ENCODE assay signal across 10 cellular contexts in genomic region chr2:21175895-21176646, GRCh38. TPM values are rescaled to one million over a fixed set of nuclear protein-coding genes. Genes with fewer than 3 reads are reported as not detected.
DNase-seq lines count a peak whose midpoint lies in the region; ATAC-seq and TF ChIP-seq lines count a peak whose summit lies in the region.
"Had no signal": no experiment of that assay in that cellular context is flagged by ENCODE, and none has a peak within 500 bp of the region (broad histone marks: within the 10 kb centered on the region; RNA-seq: fewer than 3 reads in every experiment).

No MANE protein-coding gene starts in this region.

- H4K91ac ChIP-seq in neuronal stem cell (ENCODE audit: low read depth, low read length, poor library complexity), result no peak overlapping the region

- H3K36me3 ChIP-seq in BJ (ENCODE audit: control insufficient read depth, insufficient read depth, low read length), result no peaks in the 10 kb centered on the region
- no peaks in the 10 kb centered on the region for H3K36me3 ChIP-seq in endodermal cell (ENCODE audit: control insufficient read depth, insufficient read depth, low read length)
- no peaks in the 10 kb centered on the region for H3K36me3 ChIP-seq in neuronal stem cell (replicated peaks in 1 of 2; ENCODE audit: control insufficient read depth in 2 of 2, insufficient read depth in 2 of 2, low read length in 2 of 2)

- no peak overlapping the region for H2AK5ac ChIP-seq in neuronal stem cell (ENCODE audit: low read depth, low read length)

- H3K27ac Mint-ChIP-seq in endodermal cell, result peak overlapping the region; percentile 3
- no peak overlapping the region for H3K27ac Mint-ChIP-seq in effector memory CD8-positive, alpha-beta T cell
- H3K27ac Mint-ChIP-seq: T-cell had no signal

- H4K8ac ChIP-seq in neuronal stem cell (ENCODE audit: low read depth, low read length), result no peak overlapping the region

- no peaks in the 10 kb centered on the region for H3K36me3 Mint-ChIP-seq in endodermal cell (ENCODE audit: low read depth)
- H3K36me3 Mint-ChIP-seq in effector memory CD8-positive, alpha-beta T cell (ENCODE audit: insufficient read depth), result no peaks in the 10 kb centered on the region
- H3K36me3 Mint-ChIP-seq: T-cell had no signal

- no peak overlapping the region for H2BK15ac ChIP-seq in neuronal stem cell (ENCODE audit: low read length)

- peaks cover 42% of the 10 kb centered on the region for H3K4me1 Mint-ChIP-seq in endodermal cell
- H3K4me1 Mint-ChIP-seq in effector memory CD8-positive, alpha-beta T cell (ENCODE audit: low read depth in 2 of 2), result no peaks in the 10 kb centered on the region
- H3K4me1 Mint-ChIP-seq: T-cell had no signal

- H3K9me3 Mint-ChIP-seq in endodermal cell, result no peaks in the 10 kb centered on the region
- peaks cover 0 to 1% of the 10 kb centered on the region in 2 donors for H3K9me3 Mint-ChIP-seq in effector memory CD8-positive, alpha-beta T cell

- no peak for ATAC-seq in GM21423 (IDR thresholded peaks at IDR 0.05; ENCODE audit: unreplicated experiment)
- ATAC-seq in effector memory CD8-positive, alpha-beta T cell (replicated peaks), result no peak
- ATAC-seq: T-cell had no signal

- H3K18ac ChIP-seq in neuronal stem cell (ENCODE audit: low read length), result no peak overlapping the region

- WGBS in endodermal cell (ENCODE audit: insufficient coverage in 1 of 2, insufficient read length in 1 of 2), 2 experiments, result 82 to 97% methylated on average over 4 to 5 of the region's 5 CpGs
- no CpG with 5 or more reads among the region's 5 CpGs for WGBS in neuronal stem cell (ENCODE audit: extremely low coverage in 2 of 2, insufficient read length in 2 of 2, insufficient replicate concordance in 1 of 2), 2 donors

- CTCF ChIA-PET in BJ (lab: Yijun Ruan, JAX), result interaction anchor here (1.2 kb wide), 1 partner anchor 73 kb away, joined by 3 read pairs; no protein-coding TSS in a partner anchor

- H3K27ac ChIP-seq in endodermal cell (ENCODE audit: low read depth, low read length) (no peak overlapping the region), neuronal stem cell (replicated peaks; ENCODE audit: low read length) (no peak overlapping the region)

- no peaks in the 10 kb centered on the region for H3K27me3 Mint-ChIP-seq in endodermal cell (ENCODE audit: insufficient read depth)
- no peaks in the 10 kb centered on the region for H3K27me3 Mint-ChIP-seq in effector memory CD8-positive, alpha-beta T cell

- in situ Hi-C loops in GM13976 (cut with MboI; ENCODE audit: low sequenced_read_pairs, unreplicated experiment), result no loop called here

- H3K4me3 Mint-ChIP-seq in endodermal cell, result no peak overlapping the region
- no peak overlapping the region for H3K4me3 Mint-ChIP-seq in effector memory CD8-positive, alpha-beta T cell
- H3K4me3 Mint-ChIP-seq: T-cell had no signal

- no peak overlapping the region for H3K14ac ChIP-seq in neuronal stem cell (ENCODE audit: low read length)

- no peak overlapping the region for H2AFZ ChIP-seq in neuronal stem cell (ENCODE audit: low read length)

- no peak overlapping the region for H3K23ac ChIP-seq in neuronal stem cell (ENCODE audit: low read depth, low read length, poor library complexity)

- POLR2A ChIA-PET in BJ (lab: Charles Lee), result no interaction called here

- no peak overlapping the region for H3K4ac ChIP-seq in neuronal stem cell (ENCODE audit: low read length)

- no peak overlapping the region for H2BK120ac ChIP-seq in neuronal stem cell (ENCODE audit: low read depth, low read length)

- no peak overlapping the region for H2BK12ac ChIP-seq in neuronal stem cell (ENCODE audit: low read length)

- H3K9ac ChIP-seq in endodermal cell (ENCODE audit: extremely low read depth, low read length, poor library complexity, severe bottlenecking) (no peak overlapping the region), neuronal stem cell (ENCODE audit: low read depth, low read length, poor library complexity) (no peak overlapping the region)

- H3K9me3 ChIP-seq in endodermal cell (ENCODE audit: control insufficient read depth, low read length), result no peaks in the 10 kb centered on the region
- H3K9me3 ChIP-seq in neuronal stem cell (replicated peaks in 1 of 2; ENCODE audit: control insufficient read depth in 2 of 2, insufficient read depth in 1 of 2, low read depth in 1 of 2, low read length in 2 of 2), result no peaks in the 10 kb centered on the region

- H3K4me2 ChIP-seq in neuronal stem cell (ENCODE audit: insufficient read depth, low read length, poor library complexity, severe bottlenecking), result no peak overlapping the region

- H3K4me1 ChIP-seq in endodermal cell (ENCODE audit: control insufficient read depth, insufficient read depth, low read length) (peaks cover 3% of the 10 kb centered on the region), neuronal stem cell (ENCODE audit: control insufficient read depth in 2 of 2, insufficient read depth in 1 of 2, low read depth in 1 of 2, low read length in 2 of 2) (no peaks in the 10 kb centered on the region)

- DNase-seq in BJ (ENCODE audit: low read depth), result no peak
- peak; percentile 14 for DNase-seq in NCI-H345 treated with DMSO at 0.1 percent for 48 hours (lab: John Stamatoyannopoulos, UW; ENCODE audit: unreplicated experiment)
- DNase-seq in endodermal cell, result no peak
- DNase-seq in myocyte (ENCODE audit: low read depth), result peak; percentile 1
- no peak for DNase-seq in effector memory CD8-positive, alpha-beta T cell
- no peak for DNase-seq in neuronal stem cell (ENCODE audit: low spot score)
- DNase-seq in GM13976 (ENCODE audit: low spot score), result no peak
- DNase-seq: activated naive CD4-positive, alpha-beta T cell treated with Interleukin-2 at 50 U/mL for 16 hours; T-cell had no signal

- TF ChIP-seq CTCF in BJ (IDR thresholded peaks at IDR 0.05; ENCODE audit: insufficient read depth, low read depth, low read length), result peak; percentile 6; the same call in 1 of the 2 replicates
- TF ChIP-seq CTCF in endodermal cell (conservative IDR thresholded peaks at IDR 0.05), result peak; percentile 81
- no peak for TF ChIP-seq CTCF in GM13976 (IDR thresholded peaks at IDR 0.05; ENCODE audit: borderline replicate concordance, control extremely low read depth, extremely low read depth, insufficient read depth, missing control alignments)

- no peak overlapping the region for H3K4me3 ChIP-seq in BJ (ENCODE audit: low read depth, low read length)
- no peak overlapping the region for H3K4me3 ChIP-seq in endodermal cell (ENCODE audit: low read length)
- no peak overlapping the region for H3K4me3 ChIP-seq in neuronal stem cell (ENCODE audit: low read length in 2 of 2)

- no peaks in the 10 kb centered on the region for H3K79me1 ChIP-seq in neuronal stem cell (ENCODE audit: low read depth, low read length)

- no peak overlapping the region for H2BK5ac ChIP-seq in neuronal stem cell (ENCODE audit: low read length)

- H3K27me3 ChIP-seq in BJ (ENCODE audit: control insufficient read depth, insufficient read depth, low read length) (no peaks in the 10 kb centered on the region), endodermal cell (ENCODE audit: control insufficient read depth, insufficient read depth, low read length, poor library complexity, severe bottlenecking) (no peaks in the 10 kb centered on the region), neuronal stem cell (ENCODE audit: control insufficient read depth in 3 of 3, insufficient read depth in 3 of 3, low read depth in 1 of 3, low read length in 3 of 3) (peaks cover 0 to 3% (median 0%) of the 10 kb centered on the region in 3 experiments)

RNA-seq across cellular contexts. Expression of gene TDRD15, which starts 52.3 kb away (rescaled TPM):
- not detected in 2 replicates for polyA plus RNA-seq in BJ (2011; rRNA removed)
- polyA minus RNA-seq in BJ (2011; rRNA and poly(A)+ RNA removed), result not detected in 2 replicates
- total RNA-seq in endodermal cell (under 1 TPM; 0.33 to 0.44 TPM), myocyte (not detected in 2 replicates)
- not detected for polyA plus RNA-seq in endodermal cell (2013, experiment 1 of 2)
- not detected for polyA plus RNA-seq in endodermal cell (2013, experiment 2 of 2)
- not detected for polyA plus RNA-seq in myocyte (2012)
- not detected for polyA plus RNA-seq in neuronal stem cell (2013, experiment 1 of 2)
- not detected for polyA plus RNA-seq in neuronal stem cell (2013, experiment 2 of 2)
- total RNA-seq: T-cell had no signal

Comparison
In these comparisons a context has a peak if more than half of its experiments do, and no peak if none do; other contexts are left out.
1. DNase-seq: peak in NCI-H345 treated with DMSO at 0.1 percent for 48 hours (single experiment) and myocyte (single experiment); none in BJ (single experiment), endodermal cell (single experiment), effector memory CD8-positive, alpha-beta T cell (0 of 3), neuronal stem cell (single experiment) and GM13976 (single experiment).